In genomic region chr13:30021611-30022010, GRCh38 we compare ENCODE assay signal across 22 cellular contexts.
A peak's percentile ranks its signal among the peaks of the same experiment; 100 is the strongest.
DNase-seq lines count a peak whose midpoint lies in the region; ATAC-seq, FAIRE-seq and TF ChIP-seq lines count a peak whose summit lies in the region.
"Had no signal": no experiment of that assay in that cellular context is flagged by ENCODE, and none has a peak within 500 bp of the region (broad histone marks: within the 10 kb centered on the region; RNA-seq: fewer than 3 reads in every experiment).

No MANE protein-coding gene starts in this region.

- no peak overlapping the region for H3K18ac ChIP-seq in mesenchymal stem cell (ENCODE audit: low read depth in 1 of 2, low read length in 2 of 2)

- no peak overlapping the region for H3K14ac ChIP-seq in mesenchymal stem cell (ENCODE audit: low read length in 2 of 2)

- no peak overlapping the region for H2BK5ac ChIP-seq in mesenchymal stem cell (ENCODE audit: low read depth, low read length, poor library complexity, severe bottlenecking)

- TF ChIP-seq CTCF in HFF-Myc (IDR thresholded peaks at IDR 0.05; ENCODE audit: low read depth, low read length, missing control alignments) (no peak), bronchial epithelial cell (IDR thresholded peaks at IDR 0.05; ENCODE audit: insufficient read depth, low read length, severe bottlenecking) (no peak)

- H3K27me3 ChIP-seq in BLaER1 treated with 17β-estradiol and CSF1 and Interleukin-3, amounts not matched to agents 10 nM and 100 nM: no peaks in the 10 kb centered on the region
- H3K27me3 ChIP-seq in bronchial epithelial cell (ENCODE audit: control insufficient read depth, insufficient read depth, low read length) (no peaks in the 10 kb centered on the region), mesenchymal stem cell (ENCODE audit: control insufficient read depth in 1 of 2, insufficient read depth in 1 of 2, low read length in 2 of 2) (no peaks in the 10 kb centered on the region)
- H3K27me3 ChIP-seq: SJSA1 had no signal

- no peak for FAIRE-seq in bronchial epithelial cell (lab: Jason Lieb, UNC)
- FAIRE-seq: G401.6, GM12891, GM18507, K562 had no signal

- no peak overlapping the region for H4K8ac ChIP-seq in mesenchymal stem cell (ENCODE audit: low read length)

- H3K4me3 ChIP-seq in BLaER1 treated with 17β-estradiol and CSF1 and Interleukin-3, amounts not matched to agents 10 nM and 100 nM: no peak overlapping the region
- no peak overlapping the region for H3K4me3 ChIP-seq in HFF-Myc (replicated peaks; ENCODE audit: low read depth, low read length)
- no peak overlapping the region for H3K4me3 ChIP-seq in bronchial epithelial cell (ENCODE audit: low read depth, low read length)
- no peak overlapping the region for H3K4me3 ChIP-seq in mesenchymal stem cell (ENCODE audit: insufficient read depth in 1 of 2, low read depth in 1 of 2, low read length in 2 of 2)
- H3K4me3 ChIP-seq: K562, PC-9, SJSA1 had no signal

- H3K9ac ChIP-seq in BLaER1 treated with 17β-estradiol and CSF1 and Interleukin-3, amounts not matched to agents 10 nM and 100 nM: no peak overlapping the region
- H3K9ac ChIP-seq in mesenchymal stem cell (ENCODE audit: low read length): peak overlapping the region; percentile 49

- H3K4ac ChIP-seq in mesenchymal stem cell (ENCODE audit: low read depth in 1 of 2, low read length in 2 of 2): no peak overlapping the region

- H2BK15ac ChIP-seq in mesenchymal stem cell (ENCODE audit: low read depth, poor library complexity, severe bottlenecking): no peak overlapping the region

- peak; percentile 17 for DNase-seq in HFF-Myc (ENCODE audit: extremely low read depth, low read depth)
- peak; percentile 22 for DNase-seq in bronchial epithelial cell (ENCODE audit: low read depth)
- no peak for DNase-seq in mesenchymal stem cell
- DNase-seq in stimulated activated naive CD4-positive, alpha-beta T cell (lab: John Stamatoyannopoulos, UW): no peak
- no peak for DNase-seq in NCI-H187 treated with DMSO at 0.1 percent for 48 hours (lab: John Stamatoyannopoulos, UW)
- no peak for DNase-seq in SKM-1 (lab: John Stamatoyannopoulos, UW; ENCODE audit: unreplicated experiment)
- DNase-seq: CD8-positive, alpha-beta T cell; H7; NCI-H1048; NCI-H1436 treated with DMSO at 0.1 percent for 48 hours; NCI-H2081 treated with DMSO at 0.1 percent for 48 hours; NCI-H510A; NCI-H774; PC-9; T-cell had no signal

- no peak overlapping the region for H2BK12ac ChIP-seq in mesenchymal stem cell (ENCODE audit: low read length in 2 of 2)

- H2AFZ ChIP-seq in mesenchymal stem cell (ENCODE audit: low read depth, low read length): no peak overlapping the region

- ATAC-seq in HG03025 (IDR thresholded peaks at IDR 0.05; ENCODE audit: low FRiP score, unreplicated experiment): no peak
- ATAC-seq: CD8-positive, alpha-beta T cell; K562; T-cell had no signal

- no peak overlapping the region for H3K27ac ChIP-seq in BLaER1 treated with 17β-estradiol and CSF1 and Interleukin-3, amounts not matched to agents 10 nM and 100 nM
- no peak overlapping the region for H3K27ac ChIP-seq in mesenchymal stem cell (ENCODE audit: low read length, poor library complexity, severe bottlenecking)
- H3K27ac ChIP-seq: SJSA1 had no signal

- WGBS in mesenchymal stem cell: no CpG with 5 or more reads among the region's 2 CpGs

- H2AK5ac ChIP-seq in mesenchymal stem cell (ENCODE audit: low read length, severe bottlenecking): no peak overlapping the region

- H2BK120ac ChIP-seq in mesenchymal stem cell (ENCODE audit: low read depth, low read length): no peak overlapping the region

- H3K23ac ChIP-seq in mesenchymal stem cell (ENCODE audit: low read length in 2 of 2): no peak overlapping the region

- H4K20me1 ChIP-seq in BLaER1 treated with 17β-estradiol and CSF1 and Interleukin-3, amounts not matched to agents 10 nM and 100 nM: no peaks in the 10 kb centered on the region

- no peak overlapping the region for H4K91ac ChIP-seq in mesenchymal stem cell (ENCODE audit: low read length)

- H3K79me1 ChIP-seq in mesenchymal stem cell (replicated peaks; ENCODE audit: low read length, poor library complexity, severe bottlenecking): no peaks in the 10 kb centered on the region

- no peaks in the 10 kb centered on the region for H3K36me3 ChIP-seq in BLaER1 treated with 17β-estradiol and CSF1 and Interleukin-3, amounts not matched to agents 10 nM and 100 nM
- no peaks in the 10 kb centered on the region for H3K36me3 ChIP-seq in bronchial epithelial cell (ENCODE audit: control insufficient read depth, insufficient read depth, low read length)
- H3K36me3 ChIP-seq in mesenchymal stem cell (ENCODE audit: control insufficient read depth in 1 of 2, insufficient read depth in 2 of 2, low read depth in 1 of 2, low read length in 2 of 2): no peaks in the 10 kb centered on the region
- H3K36me3 ChIP-seq: SJSA1 had no signal

- H3K4me2 ChIP-seq in BLaER1 treated with 17β-estradiol and CSF1 and Interleukin-3, amounts not matched to agents 10 nM and 100 nM: peak overlapping the region in 10 of 11 experiments; percentile 3 to 44 (median 26); a peak in 15 of 22 replicates
- H3K4me2 ChIP-seq in mesenchymal stem cell (ENCODE audit: low read length, poor library complexity, severe bottlenecking): no peak overlapping the region

- peaks cover 8 to 14% (median 11%) of the 10 kb centered on the region in 10 experiments; a peak in 18 of 20 replicates for H3K4me1 ChIP-seq in BLaER1 treated with 17β-estradiol and CSF1 and Interleukin-3, amounts not matched to agents 10 nM and 100 nM
- peaks cover 11% of the 10 kb centered on the region for H3K4me1 ChIP-seq in mesenchymal stem cell (ENCODE audit: control insufficient read depth, insufficient read depth, low read depth, low read length)

- peaks cover 0 to 9% (median 0%) of the 10 kb centered on the region in 11 experiments; a peak in 2 of 22 replicates for H3K9me3 ChIP-seq in BLaER1 treated with 17β-estradiol and CSF1 and Interleukin-3, amounts not matched to agents 10 nM and 100 nM (replicated peaks in 1 of 11)
- no peaks in the 10 kb centered on the region for H3K9me3 ChIP-seq in mesenchymal stem cell (ENCODE audit: control insufficient read depth, low read length)
- H3K9me3 ChIP-seq: SJSA1 had no signal

Comparison
In these comparisons a context has a peak if more than half of its experiments do, and no peak if none do; other contexts are left out.
1. DNase-seq: peak in HFF-Myc (single experiment) and bronchial epithelial cell (single experiment); none in mesenchymal stem cell (single experiment), stimulated activated naive CD4-positive, alpha-beta T cell (0 of 6), NCI-H187 treated with DMSO at 0.1 percent for 48 hours (single experiment) and SKM-1 (single experiment).